13 cellular contexts compared by ENCODE assay signal in the genomic region with DNA sequence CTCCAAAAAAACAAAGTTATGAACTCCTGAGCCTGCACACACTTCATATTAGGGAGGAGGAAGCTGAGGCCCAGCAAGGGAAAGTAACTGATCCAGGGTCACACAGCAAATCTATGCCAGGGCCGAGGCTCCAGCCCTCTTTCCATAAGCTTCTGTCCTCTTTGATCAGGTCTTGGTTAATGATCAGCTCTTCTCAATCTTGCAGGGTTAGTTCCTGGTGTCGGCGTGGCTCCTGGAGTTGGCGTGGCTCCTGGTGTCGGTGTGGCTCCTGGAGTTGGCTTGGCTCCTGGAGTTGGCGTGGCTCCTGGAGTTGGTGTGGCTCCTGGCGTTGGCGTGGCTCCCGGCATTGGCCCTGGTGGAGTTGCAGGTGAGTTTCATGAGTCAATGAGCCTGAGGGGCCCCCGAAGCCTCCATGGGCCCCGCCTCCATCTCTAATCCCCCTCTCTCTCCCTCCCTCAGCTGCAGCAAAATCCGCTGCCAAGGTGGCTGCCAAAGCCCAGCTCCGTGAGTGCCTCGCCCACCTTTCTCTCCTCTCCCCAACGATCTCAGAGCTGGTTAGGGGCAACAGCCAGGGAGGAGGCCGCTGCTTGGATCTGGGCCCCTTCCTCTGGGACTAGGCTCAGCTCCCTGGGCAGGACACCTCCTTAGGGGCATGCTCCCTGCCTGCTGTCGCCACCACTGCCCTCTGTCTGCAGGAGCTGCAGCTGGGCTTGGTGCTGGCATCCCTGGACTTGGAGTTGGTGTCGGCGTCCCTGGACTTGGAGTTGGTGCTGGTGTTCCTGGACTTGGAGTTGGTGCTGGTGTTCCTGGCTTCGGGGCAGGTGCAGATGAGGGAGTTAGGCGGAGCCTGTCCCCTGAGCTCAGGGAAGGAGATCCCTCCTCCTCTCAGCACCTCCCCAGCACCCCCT. TPM values are rescaled to one million over a fixed set of nuclear protein-coding genes. Genes with fewer than 3 reads are reported as not detected.
DNase-seq lines count a peak whose midpoint lies in the region; ATAC-seq and TF ChIP-seq lines count a peak whose summit lies in the region.
"Had no signal": no experiment of that assay in that cellular context is flagged by ENCODE, and none has a peak within 500 bp of the region (broad histone marks: within the 10 kb centered on the region; RNA-seq: fewer than 3 reads in every experiment).

No MANE protein-coding gene starts in this region.

- H3K4me3 ChIP-seq in BLaER1 (no peak overlapping the region), endodermal cell (ENCODE audit: low read length) (no peak overlapping the region), mucosa of stomach (ENCODE audit: low read length) (no peak overlapping the region)
- H3K4me3 ChIP-seq: GM12878 had no signal

- peak; percentile 22 for TF ChIP-seq CTCF in endodermal cell (conservative IDR thresholded peaks at IDR 0.05)

- H3K9ac ChIP-seq in BLaER1: no peak overlapping the region
- no peak overlapping the region for H3K9ac ChIP-seq in endodermal cell (ENCODE audit: extremely low read depth, low read length, poor library complexity, severe bottlenecking)
- peak overlapping the region; percentile 47 for H3K9ac ChIP-seq in mucosa of stomach (ENCODE audit: low read length)

- H4K20me1 ChIP-seq in BLaER1: no peaks in the 10 kb centered on the region

- H3K9me3 Mint-ChIP-seq in endodermal cell: no peaks in the 10 kb centered on the region

- DNase-seq in NCI-H2196 (lab: John Stamatoyannopoulos, UW; ENCODE audit: unreplicated experiment) (peak; percentile 77), endodermal cell (no peak), AML-193 (lab: John Stamatoyannopoulos, UW) (no peak), T1000 (lab: John Stamatoyannopoulos, UW) (no peak)
- no peak for DNase-seq in activated CD8-positive, alpha-beta memory T cell treated with anti-CD3 and anti-CD28 coated beads, Interleukin-2, amount 50 U/mL, for 48 hours
- DNase-seq: activated CD8-positive, alpha-beta T cell treated with anti-CD3 and anti-CD28 coated beads, Interleukin-2, amount 10 ng/mL, durations not matched to agents 7 days and 5 days; amniotic stem cell; NCI-H187 treated with DMSO at 0.1 percent for 48 hours had no signal

- no peak overlapping the region for H3K27ac Mint-ChIP-seq in endodermal cell
- H3K27ac Mint-ChIP-seq: activated CD8-positive, alpha-beta T cell treated with anti-CD3 and anti-CD28 coated beads, Interleukin-2, amount 10 ng/mL, durations not matched to agents 7 days and 5 days had no signal

- no peaks in the 10 kb centered on the region for H3K36me3 Mint-ChIP-seq in endodermal cell (ENCODE audit: low read depth)

- H3K4me3 Mint-ChIP-seq in endodermal cell: no peak overlapping the region
- H3K4me3 Mint-ChIP-seq: activated CD8-positive, alpha-beta T cell treated with anti-CD3 and anti-CD28 coated beads, Interleukin-2, amount 10 ng/mL, durations not matched to agents 7 days and 5 days had no signal

- H3K27me3 Mint-ChIP-seq in endodermal cell (ENCODE audit: insufficient read depth): peaks cover 7% of the 10 kb centered on the region

- H3K4me1 ChIP-seq in BLaER1 (peaks cover 22% of the 10 kb centered on the region), endodermal cell (ENCODE audit: control insufficient read depth, insufficient read depth, low read length) (no peaks in the 10 kb centered on the region), mucosa of stomach (ENCODE audit: control insufficient read depth, insufficient read depth, low read length) (peaks cover 34% of the 10 kb centered on the region)

- no peaks in the 10 kb centered on the region for H3K27me3 ChIP-seq in BLaER1
- H3K27me3 ChIP-seq in endodermal cell (ENCODE audit: control insufficient read depth, insufficient read depth, low read length, poor library complexity, severe bottlenecking): peaks cover 5% of the 10 kb centered on the region
- H3K27me3 ChIP-seq in mucosa of stomach (ENCODE audit: control insufficient read depth, insufficient read depth, low read length): no peaks in the 10 kb centered on the region

- no peak overlapping the region for H3K27ac ChIP-seq in BLaER1
- no peak overlapping the region for H3K27ac ChIP-seq in endodermal cell (ENCODE audit: low read depth, low read length)

- H3K9me3 ChIP-seq in BLaER1 (no peaks in the 10 kb centered on the region), endodermal cell (ENCODE audit: control insufficient read depth, low read length) (no peaks in the 10 kb centered on the region), mucosa of stomach (ENCODE audit: control insufficient read depth, low read length) (no peaks in the 10 kb centered on the region)

- H3K4me2 ChIP-seq in BLaER1: peak overlapping the region; percentile 22; the same call in 1 of the 2 replicates

- no peak for ATAC-seq in GM19351 (IDR thresholded peaks at IDR 0.05; ENCODE audit: unreplicated experiment)
- ATAC-seq: activated CD8-positive, alpha-beta T cell treated with anti-CD3 and anti-CD28 coated beads, Interleukin-2, amount 10 ng/mL, durations not matched to agents 7 days and 5 days; GM12878 had no signal

- peaks cover 4% of the 10 kb centered on the region for H3K4me1 Mint-ChIP-seq in endodermal cell

- WGBS in endodermal cell (ENCODE audit: insufficient coverage in 1 of 2, insufficient read length in 1 of 2), 2 experiments: 91 to 95% methylated on average over 5 to 20 of the region's 21 CpGs

- H3K36me3 ChIP-seq in BLaER1: no peaks in the 10 kb centered on the region
- no peaks in the 10 kb centered on the region for H3K36me3 ChIP-seq in endodermal cell (ENCODE audit: control insufficient read depth, insufficient read depth, low read length)
- H3K36me3 ChIP-seq in mucosa of stomach (ENCODE audit: control insufficient read depth, insufficient read depth, low read length): no peaks in the 10 kb centered on the region

RNA-seq across cellular contexts. Expression of a gene that starts 23.7 kb away (rescaled TPM):
- 10 to 100 TPM; 83.9 TPM for total RNA-seq in endodermal cell
- 53.1 TPM for polyA plus RNA-seq in endodermal cell (2013, experiment 1 of 2)
- polyA plus RNA-seq in endodermal cell (2013, experiment 2 of 2): 54.2 TPM

RNA-seq across cellular contexts. Expression of a gene that starts 32.0 kb away (rescaled TPM):
- 1 to 10 TPM in 1 of 2 donors, under 1 TPM in 1; 0.70 to 1.6 TPM for total RNA-seq in endodermal cell
- polyA plus RNA-seq in endodermal cell (2013, experiment 1 of 2): 78.5 TPM
- 61.1 TPM for polyA plus RNA-seq in endodermal cell (2013, experiment 2 of 2)
- total RNA-seq: activated CD8-positive, alpha-beta T cell treated with anti-CD3 and anti-CD28 coated beads, Interleukin-2, amount 10 ng/mL, durations not matched to agents 7 days and 5 days; SK-MEL-5 had no signal
